ENCODE assay signal across 10 cellular contexts in the genomic region with DNA sequence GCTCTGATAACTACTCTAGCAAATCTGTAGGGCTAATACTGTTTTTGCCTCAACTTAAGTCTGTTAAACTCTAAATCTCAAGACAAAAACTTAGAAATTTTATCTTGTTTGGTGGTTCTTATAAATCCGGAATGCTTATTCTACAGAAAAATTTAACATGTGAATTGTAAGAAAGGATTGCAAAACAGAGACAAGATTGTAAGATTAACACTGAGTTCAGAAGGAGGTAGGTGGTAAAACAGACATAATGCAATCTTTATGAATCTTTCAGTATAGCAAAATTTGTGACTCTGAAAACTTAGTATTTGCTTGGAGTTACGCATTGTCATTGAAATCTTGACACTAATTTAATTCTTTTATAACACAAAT.
"Had no signal": no experiment of that assay in that cellular context is flagged by ENCODE, and none has a peak within 500 bp of the region (broad histone marks: within the 10 kb centered on the region; RNA-seq: fewer than 3 reads in every experiment).

No MANE protein-coding gene starts in this region.

- H3K4me2 ChIP-seq: GM23338 had no signal

- H3K9me3 ChIP-seq: HAP-1 had no signal

- H3K27ac Mint-ChIP-seq: GM23338, IgD-negative memory B cell had no signal

- H3K4me3 ChIP-seq: GM23338, HAP-1 had no signal

- H3K27ac ChIP-seq: HL-60 had no signal

- H3K9me3 Mint-ChIP-seq: GM23338, HFFc6, IgD-negative memory B cell had no signal

- DNase-seq: H7, HFFc6, KBM-7 had no signal

- ATAC-seq: GM23338, HCT116, HepG2 had no signal

- H3K4me3 Mint-ChIP-seq: GM23338, HFFc6, IgD-negative memory B cell had no signal

- H3K4me1 Mint-ChIP-seq: IgD-negative memory B cell had no signal

- H3K36me3 ChIP-seq: HAP-1 had no signal

- FAIRE-seq: H1, HepG2 had no signal

- H2AFZ ChIP-seq: GM23338 had no signal
